18 cellular contexts compared by ENCODE assay signal in the genomic region with DNA sequence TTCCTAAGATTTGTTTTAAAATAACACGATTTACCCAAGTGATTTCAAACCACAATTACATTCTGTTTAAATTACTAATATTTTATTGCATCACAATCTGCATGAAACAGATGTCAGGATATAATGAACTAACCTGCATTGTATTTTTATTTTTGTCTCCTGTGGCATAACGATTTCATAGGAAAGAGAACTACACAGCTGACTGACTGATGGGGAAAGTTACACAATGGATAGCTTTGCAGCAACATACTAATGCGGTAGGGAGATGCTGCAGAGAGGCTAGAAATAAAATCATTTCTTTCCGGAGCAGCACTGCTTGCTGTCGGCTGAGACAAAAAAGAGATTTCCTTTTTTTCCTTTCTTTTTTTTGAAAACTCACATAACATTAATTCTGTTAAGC. TPM values are rescaled to one million over a fixed set of nuclear protein-coding genes. Genes with fewer than 3 reads are reported as not detected.
DNase-seq lines count a peak whose midpoint lies in the region; ATAC-seq and TF ChIP-seq lines count a peak whose summit lies in the region.
"Had no signal": no experiment of that assay in that cellular context is flagged by ENCODE, and none has a peak within 500 bp of the region (broad histone marks: within the 10 kb centered on the region; RNA-seq: fewer than 3 reads in every experiment).

No MANE protein-coding gene starts in this region.

- H3K4me3 ChIP-seq in cardiac fibroblast (replicated peaks in 1 of 2; ENCODE audit: low read depth in 2 of 2, low read length in 2 of 2): no peak overlapping the region
- H3K4me3 ChIP-seq: BLaER1, tibial artery had no signal

- H3K27me3 Mint-ChIP-seq in CD14-positive monocyte (ENCODE audit: low read depth in 3 of 3): peaks cover 0 to 4% (median 0%) of the 10 kb centered on the region in 3 donors

- peaks cover 0 to 3% (median 0%) of the 10 kb centered on the region in 7 donors for H3K9me3 Mint-ChIP-seq in CD14-positive monocyte
- H3K9me3 Mint-ChIP-seq: activated T-cell treated with anti-CD3 and anti-CD28 coated beads, Interleukin-2, amount 50 U/mL, for 72 hours had no signal

- intact Hi-C loops in CD14-positive monocyte (cut with micrococcal nuclease): no loop called here

- H3K36me3 Mint-ChIP-seq in CD14-positive monocyte: peaks cover 0 to 3% of the 10 kb centered on the region in 2 donors

- peak overlapping the region; percentile 56 to 91 (median 89) for H3K27ac Mint-ChIP-seq in CD14-positive monocyte
- H3K27ac Mint-ChIP-seq: activated T-cell treated with anti-CD3 and anti-CD28 coated beads, Interleukin-2, amount 50 U/mL, for 72 hours had no signal

- peaks cover 49% of the 10 kb centered on the region for H3K4me1 Mint-ChIP-seq in CD14-positive monocyte

- TF ChIP-seq CTCF in CD14-positive monocyte (IDR thresholded peaks at IDR 0.05): no peak
- TF ChIP-seq CTCF in cardiac fibroblast (IDR thresholded peaks at IDR 0.05; ENCODE audit: low read depth, low read length): no peak

- no peak for DNase-seq in CD14-positive monocyte (ENCODE audit: low spot score)
- peak; percentile 86 for DNase-seq in NCI-H2227 treated with DMSO at 0.1 percent for 48 hours (lab: John Stamatoyannopoulos, UW)
- DNase-seq in cardiac fibroblast (ENCODE audit: low read depth in 2 of 2): peak; percentile 67 to 91
- peak; percentile 7 for DNase-seq in medulla oblongata (ENCODE audit: extremely low spot score)
- DNase-seq in AG20443 (ENCODE audit: low spot score): no peak
- DNase-seq in stimulated activated CD4-positive, alpha-beta T cell treated with anti-CD3 and anti-CD28 coated beads, Interleukin-2, amount 100 ng/mL, for 48 hours: no peak
- DNase-seq: activated CD4-positive, alpha-beta T cell treated with anti-CD3 and anti-CD28 coated beads for 48 hours; activated T-cell treated with anti-CD3 and anti-CD28 coated beads, Interleukin-2, amount 50 U/mL, for 72 hours; amniotic stem cell; DND-41; foreskin keratinocyte; NCI-H510A; stimulated activated CD8-positive, alpha-beta memory T cell treated with anti-CD3 and anti-CD28 coated beads, Interleukin-4, amount 100 ng/mL, for 48 hours; tibial artery had no signal

- peak overlapping the region in 1 of 2 donors; percentile 60 for H3K4me3 Mint-ChIP-seq in CD14-positive monocyte
- H3K4me3 Mint-ChIP-seq: activated T-cell treated with anti-CD3 and anti-CD28 coated beads, Interleukin-2, amount 50 U/mL, for 72 hours had no signal

- ATAC-seq in esophagus mucosa: no peak
- ATAC-seq in SK-N-SH treated with all-trans-retinoic acid at 6 μM for 48 hours: no peak
- ATAC-seq: activated T-cell treated with anti-CD3 and anti-CD28 coated beads, Interleukin-2, amount 50 U/mL, for 72 hours; foreskin keratinocyte had no signal

TF ChIP-seq in SK-N-SH treated with all-trans-retinoic acid at 6 μM for 48 hours, 23 proteins besides CTCF, POLR2A, EP300 and RAD21:
- no peak for TF ChIP-seq OSR1 (CRISPR knock-in tag; IDR thresholded peaks at IDR 0.05)
- no peak for TF ChIP-seq ZNF70 (CRISPR knock-in tag; IDR thresholded peaks at IDR 0.05)
- TF ChIP-seq TCF4 (CRISPR knock-in tag; IDR thresholded peaks at IDR 0.05; ENCODE audit: borderline replicate concordance): no peak
- TF ChIP-seq ZNF565 (CRISPR knock-in tag; conservative IDR thresholded peaks at IDR 0.05; ENCODE audit: low read depth): no peak
- TF ChIP-seq, protein P1, sequence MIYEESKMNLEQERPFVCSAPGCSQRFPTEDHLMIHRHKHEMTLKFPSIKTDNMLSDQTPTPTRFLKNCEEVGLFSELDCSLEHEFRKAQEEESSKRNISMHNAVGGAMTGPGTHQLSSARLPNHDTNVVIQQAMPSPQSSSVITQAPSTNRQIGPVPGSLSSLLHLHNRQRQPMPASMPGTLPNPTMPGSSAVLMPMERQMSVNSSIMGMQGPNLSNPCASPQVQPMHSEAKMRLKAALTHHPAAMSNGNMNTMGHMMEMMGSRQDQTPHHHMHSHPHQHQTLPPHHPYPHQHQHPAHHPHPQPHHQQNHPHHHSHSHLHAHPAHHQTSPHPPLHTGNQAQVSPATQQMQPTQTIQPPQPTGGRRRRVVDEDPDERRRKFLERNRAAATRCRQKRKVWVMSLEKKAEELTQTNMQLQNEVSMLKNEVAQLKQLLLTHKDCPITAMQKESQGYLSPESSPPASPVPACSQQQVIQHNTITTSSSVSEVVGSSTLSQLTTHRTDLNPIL (CRISPR knock-in tag; IDR thresholded peaks at IDR 0.05; ENCODE audit: low read depth): no peak
- TF ChIP-seq ZFP3 (CRISPR knock-in tag; IDR thresholded peaks at IDR 0.05): no peak
- TF ChIP-seq ZNF8 (CRISPR knock-in tag; IDR thresholded peaks at IDR 0.05): no peak
- no peak for TF ChIP-seq ZFP30 (CRISPR knock-in tag; IDR thresholded peaks at IDR 0.05)
- TF ChIP-seq ESRRG (CRISPR knock-in tag; IDR thresholded peaks at IDR 0.05): no peak
- TF ChIP-seq, protein P2, sequence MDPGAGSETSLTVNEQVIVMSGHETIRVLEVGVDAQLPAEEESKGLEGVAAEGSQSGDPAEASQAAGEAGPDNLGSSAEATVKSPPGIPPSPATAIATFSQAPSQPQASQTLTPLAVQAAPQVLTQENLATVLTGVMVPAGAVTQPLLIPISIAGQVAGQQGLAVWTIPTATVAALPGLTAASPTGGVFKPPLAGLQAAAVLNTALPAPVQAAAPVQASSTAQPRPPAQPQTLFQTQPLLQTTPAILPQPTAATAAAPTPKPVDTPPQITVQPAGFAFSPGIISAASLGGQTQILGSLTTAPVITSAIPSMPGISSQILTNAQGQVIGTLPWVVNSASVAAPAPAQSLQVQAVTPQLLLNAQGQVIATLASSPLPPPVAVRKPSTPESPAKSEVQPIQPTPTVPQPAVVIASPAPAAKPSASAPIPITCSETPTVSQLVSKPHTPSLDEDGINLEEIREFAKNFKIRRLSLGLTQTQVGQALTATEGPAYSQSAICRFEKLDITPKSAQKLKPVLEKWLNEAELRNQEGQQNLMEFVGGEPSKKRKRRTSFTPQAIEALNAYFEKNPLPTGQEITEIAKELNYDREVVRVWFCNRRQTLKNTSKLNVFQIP (CRISPR knock-in tag; IDR thresholded peaks at IDR 0.05; ENCODE audit: borderline replicate concordance, low read depth): no peak
- TF ChIP-seq, protein P3, sequence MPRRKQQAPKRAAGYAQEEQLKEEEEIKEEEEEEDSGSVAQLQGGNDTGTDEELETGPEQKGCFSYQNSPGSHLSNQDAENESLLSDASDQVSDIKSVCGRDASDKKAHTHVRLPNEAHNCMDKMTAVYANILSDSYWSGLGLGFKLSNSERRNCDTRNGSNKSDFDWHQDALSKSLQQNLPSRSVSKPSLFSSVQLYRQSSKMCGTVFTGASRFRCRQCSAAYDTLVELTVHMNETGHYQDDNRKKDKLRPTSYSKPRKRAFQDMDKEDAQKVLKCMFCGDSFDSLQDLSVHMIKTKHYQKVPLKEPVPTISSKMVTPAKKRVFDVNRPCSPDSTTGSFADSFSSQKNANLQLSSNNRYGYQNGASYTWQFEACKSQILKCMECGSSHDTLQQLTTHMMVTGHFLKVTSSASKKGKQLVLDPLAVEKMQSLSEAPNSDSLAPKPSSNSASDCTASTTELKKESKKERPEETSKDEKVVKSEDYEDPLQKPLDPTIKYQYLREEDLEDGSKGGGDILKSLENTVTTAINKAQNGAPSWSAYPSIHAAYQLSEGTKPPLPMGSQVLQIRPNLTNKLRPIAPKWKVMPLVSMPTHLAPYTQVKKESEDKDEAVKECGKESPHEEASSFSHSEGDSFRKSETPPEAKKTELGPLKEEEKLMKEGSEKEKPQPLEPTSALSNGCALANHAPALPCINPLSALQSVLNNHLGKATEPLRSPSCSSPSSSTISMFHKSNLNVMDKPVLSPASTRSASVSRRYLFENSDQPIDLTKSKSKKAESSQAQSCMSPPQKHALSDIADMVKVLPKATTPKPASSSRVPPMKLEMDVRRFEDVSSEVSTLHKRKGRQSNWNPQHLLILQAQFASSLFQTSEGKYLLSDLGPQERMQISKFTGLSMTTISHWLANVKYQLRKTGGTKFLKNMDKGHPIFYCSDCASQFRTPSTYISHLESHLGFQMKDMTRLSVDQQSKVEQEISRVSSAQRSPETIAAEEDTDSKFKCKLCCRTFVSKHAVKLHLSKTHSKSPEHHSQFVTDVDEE (CRISPR knock-in tag; IDR thresholded peaks at IDR 0.05): no peak
- TF ChIP-seq PPARA (CRISPR knock-in tag; IDR thresholded peaks at IDR 0.05; ENCODE audit: borderline replicate concordance): no peak
- no peak for TF ChIP-seq ISL1 (CRISPR knock-in tag; IDR thresholded peaks at IDR 0.05)
- TF ChIP-seq ZC3H10 (CRISPR knock-in tag; IDR thresholded peaks at IDR 0.05): no peak
- TF ChIP-seq ARNTL (CRISPR knock-in tag; IDR thresholded peaks at IDR 0.05; ENCODE audit: borderline replicate concordance, low read depth): no peak

RNA-seq across cellular contexts. Expression of gene SCN1A, which starts 36.9 kb away (rescaled TPM):
- not detected for polyA plus RNA-seq in CD14-positive monocyte
- total RNA-seq in esophagus mucosa: not detected
- total RNA-seq: activated T-cell treated with anti-CD3 and anti-CD28 coated beads, Interleukin-2, amount 50 U/mL, for 72 hours; foreskin keratinocyte; posterior vena cava had no signal
- polyA plus RNA-seq: foreskin keratinocyte had no signal

Comparison
In these comparisons a context has a peak if more than half of its experiments do, and no peak if none do; other contexts are left out.
1. DNase-seq: peak in NCI-H2227 treated with DMSO at 0.1 percent for 48 hours (single experiment), cardiac fibroblast (2 of 2) and medulla oblongata (single experiment); none in CD14-positive monocyte (single experiment), AG20443 (single experiment) and stimulated activated CD4-positive, alpha-beta T cell treated with anti-CD3 and anti-CD28 coated beads, Interleukin-2, amount 100 ng/mL, for 48 hours (0 of 2).